ENCODE assay signal across 26 cellular contexts in genomic region chr4:65924843-65925242, GRCh38.
"Had no signal": no experiment of that assay in that cellular context is flagged by ENCODE, and none has a peak within 500 bp of the region (broad histone marks: within the 10 kb centered on the region; RNA-seq: fewer than 3 reads in every experiment).

No MANE protein-coding gene starts in this region.

- H2AFZ ChIP-seq: parathyroid adenoma had no signal

- H3K4me2 ChIP-seq: neural progenitor cell had no signal

- H3K27ac ChIP-seq: neural progenitor cell, ovary, parathyroid adenoma, psoas muscle, right lobe of liver, sigmoid colon, stomach, thoracic aorta, thyroid gland, tibial nerve, upper lobe of left lung, vagina had no signal

- H3K36me3 ChIP-seq: neural progenitor cell, ovary, right lobe of liver, sigmoid colon, stomach, thoracic aorta, thyroid gland, tibial nerve, upper lobe of left lung, vagina had no signal

- H3K79me2 ChIP-seq: parathyroid adenoma had no signal

- H3K4me1 ChIP-seq: parathyroid adenoma, psoas muscle, right lobe of liver, sigmoid colon, stomach, thyroid gland, tibial nerve, upper lobe of left lung, vagina had no signal

- H3K27me3 ChIP-seq: neural progenitor cell, ovary, right lobe of liver, sigmoid colon, stomach, thyroid gland, tibial nerve, upper lobe of left lung, vagina had no signal

- H3K9ac ChIP-seq: neural progenitor cell, parathyroid adenoma had no signal

- H3K4me3 ChIP-seq: neural progenitor cell, ovary, psoas muscle, right lobe of liver, sigmoid colon, stomach, thoracic aorta, thyroid gland, tibial nerve, upper lobe of left lung, vagina had no signal

- DNase-seq: nephron progenitor cell; occipital lobe; ovary; posterior cingulate gyrus; psoas muscle; right cardiac atrium; right lobe of liver; sigmoid colon; small intestine; stimulated activated CD4-positive, alpha-beta T cell treated with anti-CD3 and anti-CD28 coated beads, Interleukin-15, amount 100 ng/mL, for 24 hours; stimulated activated CD4-positive, alpha-beta T cell treated with anti-CD3 and anti-CD28 coated beads, Interleukin-2, amount 100 ng/mL, for 24 hours; stimulated activated CD4-positive, alpha-beta T cell treated with anti-CD3 and anti-CD28 coated beads, Interleukin-2, amount 100 ng/mL, for 48 hours; stimulated activated CD4-positive, alpha-beta T cell treated with anti-CD3 and anti-CD28 coated beads, Interleukin-4, amount 100 ng/mL, for 24 hours; stimulated activated naive B cell treated with anti-CD40 and anti-IgM and Interleukin-4, amounts not matched to agents 10 μg/mL and 1 μg/mL and 100 μg/mL, for 72 hours; stimulated activated naive CD4-positive, alpha-beta T cell treated with Interleukin-2 at 50 U/mL for 16 hours; stomach; thyroid gland; trophoblast cell; upper lobe of left lung had no signal

- ATAC-seq: natural killer cell treated with Interleukin-12 subunit alpha and Interleukin-12 subunit beta and Interleukin-15 and Interleukin-18, amount 100 ng/mL, for 72 hours; psoas muscle; right cardiac atrium; right lobe of liver; stimulated activated effector memory CD8-positive, alpha-beta T cell treated with anti-CD3 and anti-CD28 coated beads, Interleukin-12 subunit alpha, Interleukin-12 subunit beta, amount 100 ng/mL, for 72 hours; stimulated activated naive B cell treated with anti-CD40 and anti-IgM and Interleukin-4, amounts not matched to agents 10 μg/mL and 1 μg/mL and 100 μg/mL, for 72 hours had no signal

- H3K9me3 ChIP-seq: ovary, psoas muscle, right lobe of liver, sigmoid colon, stomach, thoracic aorta, thyroid gland, tibial nerve, upper lobe of left lung, vagina had no signal
